Comparison of ENCODE assay signal across 12 cellular contexts in the genomic region with DNA sequence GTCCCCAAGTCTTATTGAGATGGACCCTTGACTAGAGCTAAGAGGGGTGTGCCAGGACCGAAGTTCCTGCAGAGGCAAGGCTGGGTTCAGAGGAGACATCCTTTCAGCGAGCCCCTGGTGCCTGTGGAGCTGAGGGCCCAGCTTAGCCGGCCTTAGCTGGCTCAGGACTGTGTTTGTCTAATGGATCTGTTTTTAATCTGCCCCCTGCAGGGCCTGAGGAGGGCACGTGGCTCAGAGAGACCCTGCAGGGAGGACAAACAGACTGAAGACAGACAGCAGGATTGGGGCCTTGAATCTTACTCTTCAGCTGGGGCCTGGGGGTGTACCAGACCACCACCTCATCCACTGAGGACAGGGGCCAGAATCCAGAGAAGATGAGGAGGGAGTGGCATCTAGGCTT. TPM values are rescaled to one million over a fixed set of nuclear protein-coding genes. Genes with fewer than 3 reads are reported as not detected.
A peak's percentile ranks its signal among the peaks of the same experiment; 100 is the strongest.
DNase-seq lines count a peak whose midpoint lies in the region; ATAC-seq and TF ChIP-seq lines count a peak whose summit lies in the region.
"Had no signal": no experiment of that assay in that cellular context is flagged by ENCODE, and none has a peak within 500 bp of the region (broad histone marks: within the 10 kb centered on the region; RNA-seq: fewer than 3 reads in every experiment).

No MANE protein-coding gene starts in this region.

- no peak overlapping the region for H4K91ac ChIP-seq in IMR-90 (ENCODE audit: insufficient read depth, low read depth, low read length)

- H3K4me1 ChIP-seq in CD4-positive, alpha-beta memory T cell (ENCODE audit: insufficient read depth, low read length): peaks cover 32% of the 10 kb centered on the region
- peaks cover 36% of the 10 kb centered on the region for H3K4me1 ChIP-seq in IMR-90 (ENCODE audit: control insufficient read depth, insufficient read depth, low read length)
- peaks cover 0 to 59% (median 31%) of the 10 kb centered on the region in 4 donors for H3K4me1 ChIP-seq in tibial nerve

- dilution Hi-C loops in IMR-90 (cut with HindIII; ENCODE audit: low sequenced_read_pairs, unreplicated experiment): no loop called here

- no peak overlapping the region for H2BK120ac ChIP-seq in IMR-90 (ENCODE audit: low read depth, low read length)

- peak overlapping the region in 5 of 8 donors; percentile 17 to 89 (median 46) for H3K4me3 Mint-ChIP-seq in CD4-positive, alpha-beta memory T cell
- H3K4me3 Mint-ChIP-seq in central memory CD8-positive, alpha-beta T cell: peak overlapping the region; percentile 92
- peak overlapping the region; percentile 58 for H3K4me3 Mint-ChIP-seq in natural killer cell

- POLR2A ChIA-PET in CD4-positive, alpha-beta memory T cell (lab: Charles Lee; ENCODE audit: partially characterized antibody): no interaction called here
- POLR2A ChIA-PET in IMR-90 (lab: Charles Lee; ENCODE audit: unreplicated experiment): no interaction called here

- in situ Hi-C loops in IMR-90 (cut with MboI; ENCODE audit: low sequenced_read_pairs): no loop called here

- H3K9me1 ChIP-seq in IMR-90 (ENCODE audit: insufficient read depth, low read length): no peaks in the 10 kb centered on the region

- no peak overlapping the region for H3K56ac ChIP-seq in IMR-90 (ENCODE audit: extremely low read depth, insufficient read depth, low read length)

- H2AK9ac ChIP-seq in IMR-90 (replicated peaks; ENCODE audit: low read depth, low read length, poor library complexity): peak overlapping the region; percentile 49

- 54% methylated on average over 3 of the region's 4 CpGs; no CpG with 5 or more reads in 1 of the 2 experiments for WGBS in IMR-90 (ENCODE audit: extremely low coverage in 2 of 2, insufficient read length in 1 of 2), 2 experiments
- 40 to 45% methylated on average over 4 of the region's 4 CpGs for WGBS in tibial nerve, 2 donors

- no peaks in the 10 kb centered on the region for H3K79me1 ChIP-seq in IMR-90 (ENCODE audit: low read depth in 1 of 2, low read length in 2 of 2)

- TF ChIP-seq CTCF in IMR-90 (conservative IDR thresholded peaks at IDR 0.05; ENCODE audit: low read depth, low read length) (no peak), natural killer cell (IDR thresholded peaks at IDR 0.05) (no peak), tibial nerve (IDR thresholded peaks at IDR 0.05) (no peak)

- H3K36me3 Mint-ChIP-seq in CD4-positive, alpha-beta memory T cell: peaks cover 0 to 4% of the 10 kb centered on the region in 2 donors
- peaks cover 17% of the 10 kb centered on the region for H3K36me3 Mint-ChIP-seq in central memory CD8-positive, alpha-beta T cell (ENCODE audit: insufficient read depth)
- no peaks in the 10 kb centered on the region for H3K36me3 Mint-ChIP-seq in natural killer cell

- no peak overlapping the region for H2BK20ac ChIP-seq in IMR-90 (ENCODE audit: low read depth, low read length)

- no peak overlapping the region for H2AFZ ChIP-seq in IMR-90 (replicated peaks; ENCODE audit: low read length, poor library complexity)

- H2AK5ac ChIP-seq in IMR-90 (ENCODE audit: low read depth, low read length): 0 out of 2 replicates have a peak overlapping the region, but pooled peaks have one; percentile 5

- no peak for ATAC-seq in IMR-90 (ENCODE audit: low read depth)
- ATAC-seq in central memory CD8-positive, alpha-beta T cell (replicated peaks; ENCODE audit: extremely low read depth, poor library complexity, severe bottlenecking): no peak
- ATAC-seq in natural killer cell: no peak
- no peak for ATAC-seq in HG03342 (IDR thresholded peaks at IDR 0.05; ENCODE audit: unreplicated experiment)
- ATAC-seq: body of pancreas, foreskin keratinocyte had no signal

- no peak for TF ChIP-seq RAD21 in IMR-90 (IDR thresholded peaks at IDR 0.05; ENCODE audit: low read length)

- intact Hi-C loops in CD4-positive, alpha-beta memory T cell (cut with micrococcal nuclease): loop anchor here (10.0 kb wide), 1 partner anchor 79 kb away; no protein-coding TSS in a partner anchor
- intact Hi-C loops in IMR-90 (cut with micrococcal nuclease) (no loop called here), natural killer cell (cut with micrococcal nuclease) (no loop called here)

- TF ChIP-seq EP300 in tibial nerve (IDR thresholded peaks at IDR 0.05): no peak

- H3K9ac ChIP-seq in IMR-90 (ENCODE audit: low read depth, low read length): no peak overlapping the region

- peaks cover 8 to 47% (median 24%) of the 10 kb centered on the region in 4 donors for H3K4me1 Mint-ChIP-seq in CD4-positive, alpha-beta memory T cell
- H3K4me1 Mint-ChIP-seq in central memory CD8-positive, alpha-beta T cell: peaks cover 28% of the 10 kb centered on the region
- peaks cover 18 to 33% of the 10 kb centered on the region in 2 donors for H3K4me1 Mint-ChIP-seq in natural killer cell

- H3K4me2 ChIP-seq in IMR-90 (ENCODE audit: low read depth, low read length): no peak overlapping the region

- H3K27ac ChIP-seq in CD4-positive, alpha-beta memory T cell (ENCODE audit: low read depth, low read length): no peak overlapping the region
- H3K27ac ChIP-seq in IMR-90 (ENCODE audit: insufficient read depth, low read length): no peak overlapping the region
- H3K27ac ChIP-seq in tibial nerve: peak overlapping the region in 1 of 4 donors; percentile 61
- H3K27ac ChIP-seq: body of pancreas had no signal

- H2BK5ac ChIP-seq in IMR-90 (ENCODE audit: low read depth, low read length, poor library complexity, severe bottlenecking): no peak overlapping the region

- no peaks in the 10 kb centered on the region for H3K36me3 ChIP-seq in CD4-positive, alpha-beta memory T cell (ENCODE audit: insufficient read depth, low read length)
- H3K36me3 ChIP-seq in IMR-90 (ENCODE audit: control insufficient read depth, insufficient read depth, low read length): no peaks in the 10 kb centered on the region
- H3K36me3 ChIP-seq in tibial nerve: peaks cover 0 to 18% (median 0%) of the 10 kb centered on the region in 3 donors

- no peaks in the 10 kb centered on the region for H3K9me3 Mint-ChIP-seq in CD4-positive, alpha-beta memory T cell
- no peaks in the 10 kb centered on the region for H3K9me3 Mint-ChIP-seq in central memory CD8-positive, alpha-beta T cell
- H3K9me3 Mint-ChIP-seq in natural killer cell: no peaks in the 10 kb centered on the region

- H3K23ac ChIP-seq in IMR-90 (ENCODE audit: low read depth, low read length): no peak overlapping the region

- no peak overlapping the region for H3K4ac ChIP-seq in IMR-90 (ENCODE audit: low read depth, low read length)

- H3K14ac ChIP-seq in IMR-90 (replicated peaks; ENCODE audit: low read depth, low read length): no peak overlapping the region

- no peaks in the 10 kb centered on the region for H3K9me3 ChIP-seq in CD4-positive, alpha-beta memory T cell (ENCODE audit: control insufficient read depth in 1 of 2, low read length in 2 of 2)
- no peaks in the 10 kb centered on the region for H3K9me3 ChIP-seq in IMR-90 (ENCODE audit: control insufficient read depth, insufficient read depth, low read length)
- H3K9me3 ChIP-seq in tibial nerve: no peaks in the 10 kb centered on the region
- H3K9me3 ChIP-seq: body of pancreas had no signal

- no TSS peak for BruUV-seq in IMR-90 (replicated peaks; lab: Mats Ljungman, UMichigan)

- CTCF ChIA-PET in CD4-positive, alpha-beta memory T cell (lab: Charles Lee; ENCODE audit: partially characterized antibody): interaction anchor here (12.1 kb wide), 1 partner anchor 14 kb away, joined by 187 read pairs; no protein-coding TSS in a partner anchor
- CTCF ChIA-PET in IMR-90 (lab: Yijun Ruan, JAX): interaction anchor here (6.9 kb wide), 1 partner anchor 13 kb away, joined by 54 read pairs; no protein-coding TSS in a partner anchor

- no peaks in the 10 kb centered on the region for H4K20me1 ChIP-seq in IMR-90 (ENCODE audit: insufficient read depth, low read length)

- TF ChIP-seq POLR2A in IMR-90 (IDR thresholded peaks at IDR 0.05; ENCODE audit: low read depth, low read length) (no peak), tibial nerve (IDR thresholded peaks at IDR 0.05) (no peak)

- peak overlapping the region in 1 of 7 donors; percentile 38 for H3K27ac Mint-ChIP-seq in CD4-positive, alpha-beta memory T cell
- no peak overlapping the region for H3K27ac Mint-ChIP-seq in central memory CD8-positive, alpha-beta T cell (ENCODE audit: low read depth)
- no peak overlapping the region for H3K27ac Mint-ChIP-seq in natural killer cell

- H3K27me3 ChIP-seq in CD4-positive, alpha-beta memory T cell (ENCODE audit: insufficient read depth, low read length): peaks cover 6% of the 10 kb centered on the region
- peaks cover 5% of the 10 kb centered on the region for H3K27me3 ChIP-seq in IMR-90 (ENCODE audit: control insufficient read depth, insufficient read depth, low read length)
- peaks cover 0 to 23% of the 10 kb centered on the region in 2 donors for H3K27me3 ChIP-seq in tibial nerve

- H3K27me3 Mint-ChIP-seq in CD4-positive, alpha-beta memory T cell: peaks cover 8 to 17% of the 10 kb centered on the region in 2 donors
- peaks cover 46% of the 10 kb centered on the region for H3K27me3 Mint-ChIP-seq in central memory CD8-positive, alpha-beta T cell
- peaks cover 16 to 34% of the 10 kb centered on the region in 2 donors for H3K27me3 Mint-ChIP-seq in natural killer cell (ENCODE audit: low read depth in 2 of 2)

- no peak overlapping the region for H2BK15ac ChIP-seq in IMR-90 (ENCODE audit: low read depth, low read length)

- H3K18ac ChIP-seq in IMR-90 (ENCODE audit: low read depth, low read length): no peak overlapping the region

- DNase-seq in CD4-positive, alpha-beta memory T cell: no peak
- DNase-seq in IMR-90 (no peak), natural killer cell (no peak), tibial nerve (ENCODE audit: low spot score in 2 of 2) (no peak), Ammon's horn (ENCODE audit: low spot score) (no peak), NCI-H2029 treated with DMSO at 0.1 percent for 48 hours (lab: John Stamatoyannopoulos, UW) (no peak)
- DNase-seq in central memory CD8-positive, alpha-beta T cell (ENCODE audit: low spot score in 2 of 2): no peak
- DNase-seq: body of pancreas, EL, foreskin keratinocyte, Karpas-422 had no signal

- no peak overlapping the region for H4K8ac ChIP-seq in IMR-90 (ENCODE audit: low read depth in 2 of 2, low read length in 2 of 2)

- no peak overlapping the region for H3K4me3 ChIP-seq in CD4-positive, alpha-beta memory T cell (ENCODE audit: low read length in 2 of 2)
- H3K4me3 ChIP-seq in IMR-90 (ENCODE audit: insufficient read depth, low read depth, low read length) (no peak overlapping the region), tibial nerve (no peak overlapping the region)
- H3K4me3 ChIP-seq: body of pancreas had no signal

- no peak overlapping the region for H4K5ac ChIP-seq in IMR-90 (ENCODE audit: low read depth, low read length)

RNA-seq across cellular contexts. Expression of gene CRABP2, which starts 1.6 kb away (rescaled TPM):
- total RNA-seq in CD4-positive, alpha-beta memory T cell: under 1 TPM; 0.55 to 0.61 TPM
- polyA plus RNA-seq in CD4-positive, alpha-beta memory T cell: under 1 TPM in 1 of 2 donors, not detected in 1; 0.21 TPM
- total RNA-seq in IMR-90 (2012; rRNA removed) (6.1 and 6.3 TPM in 2 replicates), natural killer cell (1 to 10 TPM; 3.0 to 3.8 (median 3.0) TPM), tibial nerve (10 to 100 TPM in 1 of 4 donors, 1 to 10 TPM in 3; 3.5 to 13.2 (median 5.0) TPM)
- 12.2 and 15.7 TPM in 2 replicates for polyA plus RNA-seq in IMR-90 (2012; rRNA removed)
- polyA plus RNA-seq in IMR-90 (2012; cell fraction: cytosol; rRNA removed): 12.2 and 23.5 TPM in 2 replicates
- 6.7 and 8.7 TPM in 2 replicates for polyA plus RNA-seq in IMR-90 (2012; cell fraction: nucleus; rRNA removed; ENCODE audit: low replicate concordance)

RNA-seq across cellular contexts. Expression of gene METTL25B, which starts 24.5 kb away (rescaled TPM):
- total RNA-seq in CD4-positive, alpha-beta memory T cell: 10 to 100 TPM; 30.5 to 35.7 TPM
- polyA plus RNA-seq in CD4-positive, alpha-beta memory T cell: 1 to 10 TPM; 4.6 to 7.5 TPM
- total RNA-seq in IMR-90 (2012; rRNA removed) (2.3 and 3.1 TPM in 2 replicates), natural killer cell (10 to 100 TPM; 23.5 to 25.3 (median 23.8) TPM), tibial nerve (10 to 100 TPM; 36.5 to 50.1 (median 46.0) TPM)
- 9.6 and 10.1 TPM in 2 replicates for polyA plus RNA-seq in IMR-90 (2012; rRNA removed)
- polyA plus RNA-seq in IMR-90 (2012; cell fraction: cytosol; rRNA removed): 6.7 and 10.8 TPM in 2 replicates
- polyA plus RNA-seq in IMR-90 (2012; cell fraction: nucleus; rRNA removed; ENCODE audit: low replicate concordance): 21.6 and 31.1 TPM in 2 replicates

RNA-seq across cellular contexts. Expression of gene ISG20L2, which starts 24.8 kb away (rescaled TPM):
- total RNA-seq in CD4-positive, alpha-beta memory T cell: 10 to 100 TPM; 47.9 to 53.1 TPM
- polyA plus RNA-seq in CD4-positive, alpha-beta memory T cell: 10 to 100 TPM; 11.4 to 19.3 TPM
- total RNA-seq in IMR-90 (2012; rRNA removed): 13.6 and 17.0 TPM in 2 replicates
- 27.2 and 27.3 TPM in 2 replicates for polyA plus RNA-seq in IMR-90 (2012; rRNA removed)
- 11.1 and 15.5 TPM in 2 replicates for polyA plus RNA-seq in IMR-90 (2012; cell fraction: cytosol; rRNA removed)
- polyA plus RNA-seq in IMR-90 (2012; cell fraction: nucleus; rRNA removed; ENCODE audit: low replicate concordance): 9.0 and 15.3 TPM in 2 replicates
- 10 to 100 TPM; 60.3 to 71.9 (median 68.7) TPM for total RNA-seq in natural killer cell
- 10 to 100 TPM; 10.1 to 24.9 (median 18.6) TPM for total RNA-seq in tibial nerve

RNA-seq across cellular contexts. Expression of gene NES, which starts 26.5 kb away (rescaled TPM):
- not detected for total RNA-seq in CD4-positive, alpha-beta memory T cell
- polyA plus RNA-seq in CD4-positive, alpha-beta memory T cell: not detected
- 40.1 and 46.1 TPM in 2 replicates for total RNA-seq in IMR-90 (2012; rRNA removed)
- polyA plus RNA-seq in IMR-90 (2012; rRNA removed): 25.3 and 26.7 TPM in 2 replicates
- 12.6 and 13.2 TPM in 2 replicates for polyA plus RNA-seq in IMR-90 (2012; cell fraction: cytosol; rRNA removed)
- polyA plus RNA-seq in IMR-90 (2012; cell fraction: nucleus; rRNA removed; ENCODE audit: low replicate concordance): 30.6 and 35.9 TPM in 2 replicates
- total RNA-seq in natural killer cell: not detected
- total RNA-seq in tibial nerve: 10 to 100 TPM; 59.9 to 65.3 (median 63.9) TPM

RNA-seq across cellular contexts. Expression of gene MRPL24, which starts 37.1 kb away (rescaled TPM):
- 10 to 100 TPM; 44.1 to 47.4 TPM for total RNA-seq in CD4-positive, alpha-beta memory T cell
- 100 to 1,000 TPM in 1 of 2 donors, 10 to 100 TPM in 1; 86.7 to 150 TPM for polyA plus RNA-seq in CD4-positive, alpha-beta memory T cell
- total RNA-seq in IMR-90 (2012; rRNA removed): 65.3 and 68.8 TPM in 2 replicates
- 94.9 and 99.5 TPM in 2 replicates for polyA plus RNA-seq in IMR-90 (2012; rRNA removed)
- polyA plus RNA-seq in IMR-90 (2012; cell fraction: cytosol; rRNA removed): 81.9 and 119 TPM in 2 replicates
- 30.0 and 38.2 TPM in 2 replicates for polyA plus RNA-seq in IMR-90 (2012; cell fraction: nucleus; rRNA removed; ENCODE audit: low replicate concordance)
- total RNA-seq in natural killer cell: 10 to 100 TPM; 15.9 to 19.7 (median 18.7) TPM
- 10 to 100 TPM; 48.6 to 90.4 (median 66.2) TPM for total RNA-seq in tibial nerve
